Comparison of ENCODE assay signal across 22 cellular contexts in the genomic region with DNA sequence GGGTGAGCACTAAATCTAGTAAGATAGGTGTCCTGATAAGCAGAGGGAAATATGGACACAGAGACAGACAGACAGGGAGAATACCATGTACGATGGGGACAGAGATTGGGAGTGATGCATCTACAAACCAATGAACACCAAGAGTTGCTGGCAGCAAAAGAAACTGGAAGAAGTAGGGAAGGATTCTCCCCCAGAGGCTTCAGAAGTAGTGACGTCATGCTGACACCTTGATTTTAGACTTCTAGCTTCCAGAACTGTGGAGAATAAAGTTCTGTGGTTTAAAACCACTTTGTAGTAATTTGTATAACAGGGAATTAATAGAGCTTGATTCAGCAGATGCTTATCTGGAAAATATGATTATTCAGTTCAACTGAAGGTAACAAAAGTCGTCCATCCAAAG.
"Had no signal": no experiment of that assay in that cellular context is flagged by ENCODE, and none has a peak within 500 bp of the region (broad histone marks: within the 10 kb centered on the region; RNA-seq: fewer than 3 reads in every experiment).

No MANE protein-coding gene starts in this region.

- H3K27me3 ChIP-seq: hepatocyte, pancreas, sigmoid colon, spleen, tibial nerve, uterus had no signal

- H2AFZ ChIP-seq: hepatocyte had no signal

- H3K9me3 ChIP-seq: pancreas, prostate gland, tibial nerve, uterus had no signal

- H3K4me3 ChIP-seq: hepatocyte, left ventricle myocardium inferior, lung, pancreas, prostate gland, sigmoid colon, spleen, tibial nerve, uterus had no signal

- DNase-seq: islet precursor cell; left ventricle myocardium inferior; midbrain; naive thymus-derived CD8-positive, alpha-beta T cell; nucleus accumbens; pancreas; posterior cingulate gyrus; retina; right cardiac atrium; sigmoid colon; small intestine; spleen; stimulated activated CD4-positive, alpha-beta T cell treated with anti-CD3 and anti-CD28 coated beads, Interleukin-4, amount 100 ng/mL, for 24 hours; stimulated activated naive CD4-positive, alpha-beta T cell treated with Interleukin-2 at 50 U/mL for 16 hours; stimulated activated naive CD8-positive, alpha-beta T cell treated with anti-CD3 and anti-CD28 coated beads, Interleukin-15, amount 100 ng/mL, for 72 hours; substantia nigra; uterus had no signal

- H3K27ac ChIP-seq: hepatocyte, left ventricle myocardium inferior, pancreas, prostate gland, sigmoid colon, spleen, uterus had no signal

- H3K4me2 ChIP-seq: hepatocyte had no signal

- H3K36me3 ChIP-seq: left ventricle myocardium inferior, pancreas, prostate gland, sigmoid colon, spleen, tibial nerve, uterus had no signal

- ATAC-seq: naive thymus-derived CD8-positive, alpha-beta T cell; pancreas; right cardiac atrium; stimulated activated effector memory CD8-positive, alpha-beta T cell treated with anti-CD3 and anti-CD28 coated beads, Interleukin-12 subunit alpha, Interleukin-12 subunit beta, amount 100 ng/mL, for 72 hours; stimulated activated naive CD8-positive, alpha-beta T cell treated with anti-CD3 and anti-CD28 coated beads, Interleukin-15, amount 100 ng/mL, for 72 hours had no signal

- FAIRE-seq: pancreas, small intestine had no signal

- H3K4me1 ChIP-seq: pancreas, prostate gland, sigmoid colon, spleen, uterus had no signal

- H3K79me2 ChIP-seq: hepatocyte had no signal
